ENCODE assay signal across 1 cellular context in the genomic region with DNA sequence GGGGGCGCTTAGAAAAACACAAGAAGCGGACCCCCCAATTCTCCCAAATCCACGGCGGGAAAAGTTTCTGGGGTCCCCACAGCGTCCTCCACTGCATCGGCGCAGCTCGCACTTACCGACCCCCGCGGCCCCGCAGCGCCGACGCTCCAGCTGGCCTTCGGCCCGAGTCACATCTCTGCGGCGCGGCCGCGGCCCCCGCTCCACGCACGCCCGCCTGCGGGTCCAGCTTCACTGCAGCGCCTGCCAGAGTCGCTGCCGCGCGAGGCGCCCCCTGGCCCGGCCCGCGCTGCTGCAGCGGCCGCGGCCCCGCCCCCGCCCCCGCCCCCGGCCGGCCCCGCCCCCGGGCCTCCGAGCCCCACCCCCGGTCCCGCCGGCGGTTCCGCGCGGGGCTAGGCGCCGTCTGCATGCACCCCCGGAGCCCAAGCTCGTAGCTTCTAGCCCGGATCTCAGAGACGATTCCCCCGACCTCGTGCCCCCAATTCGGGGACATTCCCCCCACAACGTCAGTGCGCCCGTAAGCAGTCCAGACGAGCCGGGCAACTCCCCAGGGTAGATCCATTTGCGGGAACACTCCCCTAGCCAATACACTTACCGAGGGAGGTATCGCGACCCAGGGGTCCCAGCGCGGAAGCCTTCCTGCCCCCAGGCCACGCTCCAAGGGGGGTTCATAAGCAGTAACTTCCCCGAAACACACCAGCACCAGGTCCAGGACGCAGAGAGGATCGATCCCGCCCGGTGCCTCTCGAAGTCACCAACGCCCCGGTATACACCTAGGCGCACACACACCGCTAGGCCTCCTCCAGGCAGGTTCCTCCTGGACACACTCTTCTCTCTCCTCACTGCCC.
TF ChIP-seq lines count a peak whose summit lies in the region.

A gene with protein sequence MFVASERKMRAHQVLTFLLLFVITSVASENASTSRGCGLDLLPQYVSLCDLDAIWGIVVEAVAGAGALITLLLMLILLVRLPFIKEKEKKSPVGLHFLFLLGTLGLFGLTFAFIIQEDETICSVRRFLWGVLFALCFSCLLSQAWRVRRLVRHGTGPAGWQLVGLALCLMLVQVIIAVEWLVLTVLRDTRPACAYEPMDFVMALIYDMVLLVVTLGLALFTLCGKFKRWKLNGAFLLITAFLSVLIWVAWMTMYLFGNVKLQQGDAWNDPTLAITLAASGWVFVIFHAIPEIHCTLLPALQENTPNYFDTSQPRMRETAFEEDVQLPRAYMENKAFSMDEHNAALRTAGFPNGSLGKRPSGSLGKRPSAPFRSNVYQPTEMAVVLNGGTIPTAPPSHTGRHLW (minus strand): TSS at position 238 of the 845 bp plus-strand sequence. CDS start 12,003 bp downstream, outside the sequence.

TF ChIP-seq in GM12878, 131 proteins besides CTCF, POLR2A, EP300 and RAD21 (continued from another document):
- TF ChIP-seq BHLHE40 (IDR thresholded peaks at IDR 0.05; ENCODE audit: borderline replicate concordance in 1 of 2, low read depth in 2 of 2, low read length in 1 of 2) (no peak), E2F8 (IDR thresholded peaks at IDR 0.05; ENCODE audit: low read depth, partially characterized antibody) (no peak), KLF5 (IDR thresholded peaks at IDR 0.05; ENCODE audit: partially characterized antibody) (no peak), DPF2 (IDR thresholded peaks at IDR 0.05) (no peak), EGR1 (IDR thresholded peaks at IDR 0.05; ENCODE audit: borderline replicate concordance in 1 of 2, low read depth in 2 of 2, low read length in 2 of 2) (0 out of 3 replicates have a peak, but pooled peaks of 1 of the 2 experiments have one; percentile 12)
